ENCODE assay signal across 1 cellular context in the genomic region with DNA sequence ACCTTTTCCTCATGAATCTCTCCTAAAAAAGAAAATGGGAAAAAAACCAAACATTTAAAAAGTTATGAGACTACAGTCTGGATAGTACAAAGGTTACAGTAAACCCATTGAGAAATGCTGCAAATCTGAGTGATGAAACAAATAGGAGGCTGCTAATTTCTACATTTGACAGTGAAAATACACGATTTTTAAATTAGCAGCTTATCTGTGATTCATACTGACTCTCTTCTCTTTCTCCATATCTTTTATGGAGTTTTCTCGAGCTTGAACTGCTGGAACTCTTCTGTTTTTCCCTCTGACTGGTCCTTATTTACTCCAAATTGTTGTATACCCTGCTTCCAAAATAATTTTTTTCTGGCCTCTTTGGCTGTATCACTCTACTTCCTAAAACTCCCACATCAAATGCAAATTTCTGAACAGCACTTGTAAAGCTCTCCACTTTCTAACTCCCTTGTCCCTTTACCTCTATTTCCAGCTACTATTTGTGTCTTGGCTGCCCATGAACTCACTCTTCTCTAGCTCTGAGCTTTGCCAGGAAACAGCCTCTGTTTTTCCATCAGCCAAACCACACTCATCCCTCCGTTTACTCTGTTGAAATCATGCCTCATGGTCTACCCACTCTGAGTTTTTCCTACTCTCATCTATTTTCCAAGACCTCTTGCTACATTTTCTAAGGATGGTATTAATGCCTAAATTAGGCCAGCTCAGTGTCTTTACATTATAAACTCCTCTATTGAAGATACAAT.
TF ChIP-seq lines count a peak whose summit lies in the region.

No MANE protein-coding gene starts in this region.

TF ChIP-seq in GM23338, 12 proteins besides CTCF, POLR2A, EP300 and RAD21 (continued from another document):
- no peak for TF ChIP-seq ZNF462 (CRISPR knock-in tag; IDR thresholded peaks at IDR 0.05)
- no peak for TF ChIP-seq STAT1 (IDR thresholded peaks at IDR 0.05; ENCODE audit: unreplicated experiment)
- no peak for TF ChIP-seq POLR2AphosphoS5 (IDR thresholded peaks at IDR 0.05; ENCODE audit: low read depth)
- TF ChIP-seq NANOG (IDR thresholded peaks at IDR 0.05; ENCODE audit: borderline replicate concordance): no peak
TF ChIP-seq in GM23338: peak in this region for 0.
